In genomic region chr13:111845621-111846351, GRCh38 we compare ENCODE assay signal across 2 cellular contexts.
TF ChIP-seq lines count a peak whose summit lies in the region.

No MANE protein-coding gene starts in this region.

TF ChIP-seq in GM23338, 12 proteins besides CTCF, POLR2A, EP300 and RAD21 (continued from another document):
- no peak for TF ChIP-seq ZNF462 (CRISPR knock-in tag; IDR thresholded peaks at IDR 0.05)
- TF ChIP-seq REST (IDR thresholded peaks at IDR 0.05; ENCODE audit: unreplicated experiment), result no peak
- TF ChIP-seq JUNB (IDR thresholded peaks at IDR 0.05; ENCODE audit: unreplicated experiment), result no peak
- TF ChIP-seq POLR2AphosphoS5 (IDR thresholded peaks at IDR 0.05; ENCODE audit: low read depth), result peak; percentile 47
- no peak for TF ChIP-seq EZH2 (IDR thresholded peaks at IDR 0.05; ENCODE audit: low read depth, unreplicated experiment)
- TF ChIP-seq NANOG (IDR thresholded peaks at IDR 0.05; ENCODE audit: borderline replicate concordance), result peak; percentile 87
- TF ChIP-seq ZNF114 (CRISPR knock-in tag; IDR thresholded peaks at IDR 0.05), result 0 out of 2 replicates have a peak, but pooled peaks have one; percentile 17
- 0 out of 2 replicates have a peak, but pooled peaks have one; percentile 22 for TF ChIP-seq ETS1 (IDR thresholded peaks at IDR 0.05)
TF ChIP-seq in GM23338: peak in this region for 4.

TF ChIP-seq in WTC11, 78 proteins besides CTCF, POLR2A, EP300 and RAD21 (continued from another document):
- TF ChIP-seq AR (CRISPR knock-in tag; IDR thresholded peaks at IDR 0.05) (no peak), AFF4 (CRISPR knock-in tag; IDR thresholded peaks at IDR 0.05; ENCODE audit: borderline replicate concordance) (peak; percentile 19; the same call in 1 of the 2 replicates), ZBTB43 (CRISPR knock-in tag; IDR thresholded peaks at IDR 0.05) (peak; percentile 95), ZNF317 (CRISPR knock-in tag; IDR thresholded peaks at IDR 0.05; ENCODE audit: borderline replicate concordance, low read depth) (no peak), MAX (CRISPR knock-in tag; IDR thresholded peaks at IDR 0.05) (peak; percentile 63; the same call in 1 of the 2 replicates), ARID4B (CRISPR knock-in tag; IDR thresholded peaks at IDR 0.05; ENCODE audit: borderline replicate concordance) (no peak), NFATC4 (CRISPR knock-in tag; IDR thresholded peaks at IDR 0.05) (no peak), FOXP1 (CRISPR knock-in tag; IDR thresholded peaks at IDR 0.05; ENCODE audit: borderline replicate concordance) (peak; percentile 81), ZBTB21 (CRISPR knock-in tag; IDR thresholded peaks at IDR 0.05; ENCODE audit: borderline replicate concordance) (peak; percentile 78; the same call in 1 of the 2 replicates), USF1 (CRISPR knock-in tag; IDR thresholded peaks at IDR 0.05) (no peak), SMAD3 (CRISPR knock-in tag; IDR thresholded peaks at IDR 0.05; ENCODE audit: borderline replicate concordance) (no peak), ETV6 (CRISPR knock-in tag; IDR thresholded peaks at IDR 0.05) (0 out of 2 replicates have a peak, but pooled peaks have one; percentile 55), HMGA2 (CRISPR knock-in tag; IDR thresholded peaks at IDR 0.05) (no peak), FOXK1 (CRISPR knock-in tag; IDR thresholded peaks at IDR 0.05) (peak; percentile 75), ZNF121 (CRISPR knock-in tag; IDR thresholded peaks at IDR 0.05) (0 out of 2 replicates have a peak, but pooled peaks have one; percentile 9), ZNF232 (CRISPR knock-in tag; IDR thresholded peaks at IDR 0.05) (no peak), TP53 (CRISPR knock-in tag; IDR thresholded peaks at IDR 0.05) (peak; percentile 50; the same call in 1 of the 2 replicates)
